1 cellular context compared by ENCODE assay signal in genomic region chr3:98901032-98901464, GRCh38.
TF ChIP-seq lines count a peak whose summit lies in the region.

No MANE protein-coding gene starts in this region.

TF ChIP-seq in HepG2, 621 proteins besides CTCF, POLR2A, EP300 and RAD21 (continued from another document and continues in another):
- no peak for TF ChIP-seq ETV5 (CRISPR knock-in tag; IDR thresholded peaks at IDR 0.05; ENCODE audit: borderline replicate concordance)
- TF ChIP-seq DDIT3 (CRISPR knock-in tag; IDR thresholded peaks at IDR 0.05): no peak
- no peak for TF ChIP-seq SUZ12 (IDR thresholded peaks at IDR 0.05; ENCODE audit: low read depth, low read length)
- TF ChIP-seq KDM6A (CRISPR knock-in tag; IDR thresholded peaks at IDR 0.05; ENCODE audit: low read depth): no peak
- no peak for TF ChIP-seq MAF1 (CRISPR knock-in tag; IDR thresholded peaks at IDR 0.05; ENCODE audit: borderline replicate concordance)
- TF ChIP-seq MTERF4 (CRISPR knock-in tag; IDR thresholded peaks at IDR 0.05): no peak; the same call in 1 of the 2 replicates
- no peak for TF ChIP-seq ZNF766 (CRISPR knock-in tag; IDR thresholded peaks at IDR 0.05; ENCODE audit: borderline replicate concordance)
- TF ChIP-seq U2AF1 (optimal IDR thresholded peaks at IDR 0.05; ENCODE audit: low read depth, low read length): no peak
- TF ChIP-seq NFRKB (IDR thresholded peaks at IDR 0.05): no peak
- TF ChIP-seq ZHX2 (IDR thresholded peaks at IDR 0.05; ENCODE audit: low read depth): no peak
- peak; percentile 81; the same call in 1 of the 2 replicates for TF ChIP-seq ZHX2 (CRISPR knock-in tag; IDR thresholded peaks at IDR 0.05; ENCODE audit: borderline replicate concordance)
- no peak for TF ChIP-seq ZNF552 (CRISPR knock-in tag; IDR thresholded peaks at IDR 0.05; ENCODE audit: borderline replicate concordance)
- TF ChIP-seq ZNF44 (CRISPR knock-in tag; IDR thresholded peaks at IDR 0.05): no peak
- TF ChIP-seq CHCHD3 (CRISPR knock-in tag; IDR thresholded peaks at IDR 0.05): no peak
- TF ChIP-seq ZFAT (CRISPR knock-in tag; conservative IDR thresholded peaks at IDR 0.05): no peak
- no peak for TF ChIP-seq IKZF4 (CRISPR knock-in tag; IDR thresholded peaks at IDR 0.05; ENCODE audit: borderline replicate concordance, low read depth, not compliant biosample characterization)
- TF ChIP-seq ARID4A (CRISPR knock-in tag; IDR thresholded peaks at IDR 0.05; ENCODE audit: borderline replicate concordance): no peak
- TF ChIP-seq CBX1 (IDR thresholded peaks at IDR 0.05; ENCODE audit: low read depth): no peak
- TF ChIP-seq CENPX (CRISPR knock-in tag; IDR thresholded peaks at IDR 0.05): no peak
- TF ChIP-seq ZBTB20 (CRISPR knock-in tag; IDR thresholded peaks at IDR 0.05; ENCODE audit: borderline replicate concordance, low read depth): no peak
- no peak for TF ChIP-seq MAX (IDR thresholded peaks at IDR 0.05)
- TF ChIP-seq POLR2AphosphoS2 (IDR thresholded peaks at IDR 0.05; ENCODE audit: low read depth, low read length): no peak
- no peak for TF ChIP-seq ATRX (CRISPR knock-in tag; IDR thresholded peaks at IDR 0.05; ENCODE audit: borderline replicate concordance)
- TF ChIP-seq MXI1 (IDR thresholded peaks at IDR 0.05; ENCODE audit: borderline replicate concordance, low read depth, low read length): no peak
- no peak for TF ChIP-seq MAFK (conservative IDR thresholded peaks at IDR 0.05 in 1 of 2, IDR thresholded peaks at IDR 0.05 in 1 of 2; ENCODE audit: low read length in 2 of 2)
- no peak for TF ChIP-seq ZNF33B (CRISPR knock-in tag; IDR thresholded peaks at IDR 0.05)
- TF ChIP-seq ZUFSP (CRISPR knock-in tag; IDR thresholded peaks at IDR 0.05; ENCODE audit: borderline replicate concordance): no peak
- TF ChIP-seq RFX5 (IDR thresholded peaks at IDR 0.05; ENCODE audit: low read depth, low read length): no peak
- TF ChIP-seq RAD51 (IDR thresholded peaks at IDR 0.05; ENCODE audit: borderline replicate concordance): no peak
- TF ChIP-seq BORCS8-MEF2B (CRISPR knock-in tag; IDR thresholded peaks at IDR 0.05): peak; percentile 19; the same call in 1 of the 2 replicates
- TF ChIP-seq RFXAP (CRISPR knock-in tag; IDR thresholded peaks at IDR 0.05; ENCODE audit: borderline replicate concordance): no peak
- TF ChIP-seq ZNF17 (CRISPR knock-in tag; IDR thresholded peaks at IDR 0.05): no peak
- no peak for TF ChIP-seq ONECUT2 (CRISPR knock-in tag; IDR thresholded peaks at IDR 0.05)
- TF ChIP-seq MZF1 (CRISPR knock-in tag; IDR thresholded peaks at IDR 0.05; ENCODE audit: borderline replicate concordance): no peak
- no peak for TF ChIP-seq MEIS2 (CRISPR knock-in tag; IDR thresholded peaks at IDR 0.05)
- no peak for TF ChIP-seq ZNF296 (CRISPR knock-in tag; conservative IDR thresholded peaks at IDR 0.05)
- TF ChIP-seq TCF7L2 (IDR thresholded peaks at IDR 0.05; ENCODE audit: low read depth, low read length): no peak
- TF ChIP-seq USF2 (IDR thresholded peaks at IDR 0.05; ENCODE audit: low read depth, low read length): no peak
- no peak for TF ChIP-seq USF2 (CRISPR knock-in tag; IDR thresholded peaks at IDR 0.05; ENCODE audit: borderline replicate concordance)
- peak; percentile 58; the same call in 1 of the 2 replicates for TF ChIP-seq EEA1 (CRISPR knock-in tag; IDR thresholded peaks at IDR 0.05; ENCODE audit: borderline replicate concordance)
- no peak for TF ChIP-seq ZNF629 (CRISPR knock-in tag; conservative IDR thresholded peaks at IDR 0.05)
- 0 out of 2 replicates have a peak, but pooled peaks have one; percentile 35 for TF ChIP-seq ZNF574 (CRISPR knock-in tag; IDR thresholded peaks at IDR 0.05)
- no peak for TF ChIP-seq TIGD3 (CRISPR knock-in tag; IDR thresholded peaks at IDR 0.05; ENCODE audit: borderline replicate concordance)
- TF ChIP-seq FLYWCH1 (CRISPR knock-in tag; IDR thresholded peaks at IDR 0.05): no peak
- TF ChIP-seq ZNF333 (CRISPR knock-in tag; IDR thresholded peaks at IDR 0.05; ENCODE audit: borderline replicate concordance): no peak
- no peak for TF ChIP-seq ZNF720 (CRISPR knock-in tag; IDR thresholded peaks at IDR 0.05)
- no peak for TF ChIP-seq RFX1 (IDR thresholded peaks at IDR 0.05)
- TF ChIP-seq HDAC2 (CRISPR knock-in tag; IDR thresholded peaks at IDR 0.05): no peak
- TF ChIP-seq ZNF3 (CRISPR knock-in tag; IDR thresholded peaks at IDR 0.05): no peak
